Comparison of ENCODE assay signal across 8 cellular contexts in the genomic region with DNA sequence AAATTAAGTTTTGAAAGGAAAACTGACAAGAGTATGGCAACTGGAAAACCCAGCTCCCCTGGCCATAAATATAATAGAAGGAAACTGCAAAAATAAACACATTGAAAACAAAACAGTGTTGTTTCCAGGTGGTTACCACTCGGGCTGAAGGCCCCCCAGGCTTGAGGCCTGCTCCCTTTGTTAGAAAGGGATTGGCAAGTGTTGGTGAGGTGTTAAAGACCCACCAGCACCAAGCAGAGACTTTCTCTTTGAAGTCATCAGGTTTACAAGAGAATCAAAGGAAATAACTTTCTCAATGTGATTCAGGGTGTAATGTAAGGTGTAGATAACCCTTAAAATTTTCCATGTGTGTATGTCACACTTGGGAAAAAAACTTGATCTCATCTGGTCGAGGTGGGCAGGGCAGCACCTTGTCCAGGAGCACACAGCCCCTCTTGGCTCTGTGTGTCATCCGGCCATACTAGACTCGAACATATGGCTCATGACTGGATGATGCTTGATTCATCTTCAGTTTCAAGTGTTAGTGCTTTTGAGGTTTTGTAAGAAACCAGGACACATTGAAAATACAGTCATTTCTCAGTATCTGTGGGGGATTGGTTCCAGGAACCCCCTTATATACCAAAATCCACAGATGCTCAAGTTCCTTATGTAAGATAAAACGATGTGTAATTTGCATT. TPM values are rescaled to one million over a fixed set of nuclear protein-coding genes. Genes with fewer than 3 reads are reported as not detected.
DNase-seq lines count a peak whose midpoint lies in the region; ATAC-seq and TF ChIP-seq lines count a peak whose summit lies in the region.

No MANE protein-coding gene starts in this region.

- peaks cover 81% of the 10 kb centered on the region for H3K4me1 Mint-ChIP-seq in stimulated activated naive CD8-positive, alpha-beta T cell treated with anti-CD3 and anti-CD28 coated beads, Interleukin-15, Interleukin-2, amounts not matched to agents 100 ng/mL and 50 ng/mL, for 24 hours (ENCODE audit: low read depth)

- ATAC-seq in HG02981 (IDR thresholded peaks at IDR 0.05; ENCODE audit: unreplicated experiment) (peak; percentile 57), GM18517 (IDR thresholded peaks at IDR 0.05; ENCODE audit: unreplicated experiment) (no peak)

- peak overlapping the region; percentile 66 for H3K4me3 Mint-ChIP-seq in stimulated activated naive CD8-positive, alpha-beta T cell treated with anti-CD3 and anti-CD28 coated beads, Interleukin-15, Interleukin-2, amounts not matched to agents 100 ng/mL and 50 ng/mL, for 24 hours

- peak overlapping the region; percentile 11 for H3K27ac ChIP-seq in iPS-20b (ENCODE audit: low read length)

- H3K9me3 ChIP-seq in iPS-20b (ENCODE audit: insufficient read depth, low read depth, low read length) (no peaks in the 10 kb centered on the region), BE2C (no peaks in the 10 kb centered on the region)

- DNase-seq in activated CD4-positive, alpha-beta T cell treated with anti-CD3 and anti-CD28 coated beads, Interleukin-2, amount 50 U/mL, for 48 hours, result peak; percentile 41 to 59
- DNase-seq in ACHN, result no peak
- no peak for DNase-seq in BE2C
- DNase-seq in A172 (ENCODE audit: low spot score), result no peak

- no peaks in the 10 kb centered on the region for H3K27me3 Mint-ChIP-seq in stimulated activated naive CD8-positive, alpha-beta T cell treated with anti-CD3 and anti-CD28 coated beads, Interleukin-15, Interleukin-2, amounts not matched to agents 100 ng/mL and 50 ng/mL, for 24 hours

- H3K9ac ChIP-seq in iPS-20b (ENCODE audit: low read depth, low read length), result peak overlapping the region; percentile 53; the same call in 1 of the 2 replicates

- H3K4me1 ChIP-seq in iPS-20b (ENCODE audit: insufficient read depth, low read length) (peaks cover 63% of the 10 kb centered on the region), BE2C (peaks cover 2% of the 10 kb centered on the region; the same call in 1 of the 2 replicates)

- no peak for TF ChIP-seq CTCF in BE2C (IDR thresholded peaks at IDR 0.05; ENCODE audit: low read depth, low read length)

- peak overlapping the region; percentile 9; the same call in 1 of the 2 replicates for H3K4me3 ChIP-seq in iPS-20b (ENCODE audit: low read length)
- H3K4me3 ChIP-seq in BE2C (ENCODE audit: low read depth, low read length), result no peak overlapping the region

- no peaks in the 10 kb centered on the region for H3K9me3 Mint-ChIP-seq in stimulated activated naive CD8-positive, alpha-beta T cell treated with anti-CD3 and anti-CD28 coated beads, Interleukin-15, Interleukin-2, amounts not matched to agents 100 ng/mL and 50 ng/mL, for 24 hours

- peak overlapping the region; percentile 89 for H3K27ac Mint-ChIP-seq in stimulated activated naive CD8-positive, alpha-beta T cell treated with anti-CD3 and anti-CD28 coated beads, Interleukin-15, Interleukin-2, amounts not matched to agents 100 ng/mL and 50 ng/mL, for 24 hours

- H3K36me3 ChIP-seq in iPS-20b (ENCODE audit: insufficient read depth, low read depth, low read length) (peaks cover 18% of the 10 kb centered on the region), BE2C (peaks cover 17% of the 10 kb centered on the region)

- in situ Hi-C loops in ACHN (cut with HindIII; ENCODE audit: low pct_ligation_motif_present, low pct_unique_long_range_greater_than_20kb, low sequenced_read_pairs), result no loop called here

- H3K36me3 Mint-ChIP-seq in stimulated activated naive CD8-positive, alpha-beta T cell treated with anti-CD3 and anti-CD28 coated beads, Interleukin-15, Interleukin-2, amounts not matched to agents 100 ng/mL and 50 ng/mL, for 24 hours (ENCODE audit: low read depth), result peaks cover 24% of the 10 kb centered on the region

- H3K27me3 ChIP-seq in iPS-20b (ENCODE audit: insufficient read depth, low read length) (no peaks in the 10 kb centered on the region), BE2C (no peaks in the 10 kb centered on the region)

RNA-seq across cellular contexts. Expression of a gene that starts 7.8 kb away (rescaled TPM):
- polyA plus RNA-seq in BE2C (2012; ENCODE audit: insufficient read depth, insufficient read length, low read depth), result 179 TPM
- 493 and 604 TPM in 2 replicates for total RNA-seq in A172 (2014; rRNA removed; shearing (Covaris generic))

RNA-seq across cellular contexts. Expression of a gene that starts 36.3 kb away (rescaled TPM):
- 581 TPM for polyA plus RNA-seq in BE2C (2012; ENCODE audit: insufficient read depth, insufficient read length, low read depth)
- 358 and 549 TPM in 2 replicates for total RNA-seq in A172 (2014; rRNA removed; shearing (Covaris generic))

RNA-seq across cellular contexts. Expression of a gene that starts 37.5 kb away (rescaled TPM):
- 10.0 TPM for polyA plus RNA-seq in BE2C (2012; ENCODE audit: insufficient read depth, insufficient read length, low read depth)
- total RNA-seq in A172 (2014; rRNA removed; shearing (Covaris generic)), result 0.72 and 1.4 TPM in 2 replicates

Comparison
In these comparisons a context has a peak if more than half of its experiments do, and no peak if none do; other contexts are left out.
1. DNase-seq: peak in activated CD4-positive, alpha-beta T cell treated with anti-CD3 and anti-CD28 coated beads, Interleukin-2, amount 50 U/mL, for 48 hours (2 of 2); none in ACHN (single experiment), BE2C (single experiment) and A172 (single experiment).